Comparison of ENCODE assay signal across 18 cellular contexts in genomic region chr1:193348126-193349045, GRCh38.
A peak's percentile ranks its signal among the peaks of the same experiment; 100 is the strongest.
DNase-seq lines count a peak whose midpoint lies in the region; ATAC-seq and TF ChIP-seq lines count a peak whose summit lies in the region.
"Had no signal": no experiment of that assay in that cellular context is flagged by ENCODE, and none has a peak within 500 bp of the region (broad histone marks: within the 10 kb centered on the region; RNA-seq: fewer than 3 reads in every experiment).

No MANE protein-coding gene starts in this region.

- ATAC-seq in GM18511 (IDR thresholded peaks at IDR 0.05; ENCODE audit: unreplicated experiment) = no peak
- ATAC-seq in GM19452 (IDR thresholded peaks at IDR 0.05; ENCODE audit: unreplicated experiment) = no peak
- no peak for ATAC-seq in GM21367 (IDR thresholded peaks at IDR 0.05; ENCODE audit: unreplicated experiment)
- ATAC-seq: activated CD8-positive, alpha-beta T cell treated with anti-CD3 and anti-CD28 coated beads, Interleukin-2, amount 10 ng/mL, durations not matched to agents 7 days and 5 days; activated T-helper 17 cell treated with anti-CD3 and anti-CD28 coated beads, Interleukin-2, amount 50 U/mL, for 72 hours had no signal

- H3K4me1 Mint-ChIP-seq in endodermal cell = no peaks in the 10 kb centered on the region
- H3K4me1 Mint-ChIP-seq: activated T-helper 17 cell treated with anti-CD3 and anti-CD28 coated beads, Interleukin-2, amount 50 U/mL, for 72 hours; IgD-negative memory B cell had no signal

- no peak for TF ChIP-seq CTCF in endodermal cell (conservative IDR thresholded peaks at IDR 0.05)

- no peaks in the 10 kb centered on the region for H3K9me3 Mint-ChIP-seq in endodermal cell
- H3K9me3 Mint-ChIP-seq: activated T-helper 17 cell treated with anti-CD3 and anti-CD28 coated beads, Interleukin-2, amount 50 U/mL, for 72 hours; IgD-negative memory B cell had no signal

- no peak overlapping the region for H3K4me3 ChIP-seq in endodermal cell (ENCODE audit: low read length)
- H3K4me3 ChIP-seq: right atrium auricular region had no signal

- H3K27ac Mint-ChIP-seq in endodermal cell = no peak overlapping the region
- H3K27ac Mint-ChIP-seq: activated CD8-positive, alpha-beta T cell treated with anti-CD3 and anti-CD28 coated beads, Interleukin-2, amount 10 ng/mL, durations not matched to agents 7 days and 5 days; activated T-helper 17 cell treated with anti-CD3 and anti-CD28 coated beads, Interleukin-2, amount 50 U/mL, for 72 hours; IgD-negative memory B cell had no signal

- H3K27me3 Mint-ChIP-seq in endodermal cell (ENCODE audit: insufficient read depth) = no peaks in the 10 kb centered on the region
- H3K27me3 Mint-ChIP-seq: activated T-helper 17 cell treated with anti-CD3 and anti-CD28 coated beads, Interleukin-2, amount 50 U/mL, for 72 hours had no signal

- peak overlapping the region; percentile 36 for H3K27ac ChIP-seq in endodermal cell (ENCODE audit: low read depth, low read length)
- H3K27ac ChIP-seq: right atrium auricular region, WERI-Rb-1 had no signal

- peak; percentile 21 for DNase-seq in NCI-H82 (lab: John Stamatoyannopoulos, UW)
- no peak for DNase-seq in NCI-H82 treated with DMSO at 0.1 percent for 48 hours (lab: John Stamatoyannopoulos, UW; ENCODE audit: unreplicated experiment)
- DNase-seq in endodermal cell = no peak
- DNase-seq in myocyte (ENCODE audit: low read depth) = peak; percentile 44
- DNase-seq in medulla oblongata (ENCODE audit: extremely low spot score) = no peak
- DNase-seq: activated CD8-positive, alpha-beta T cell treated with anti-CD3 and anti-CD28 coated beads, Interleukin-2, amount 10 ng/mL, durations not matched to agents 7 days and 5 days; glutamatergic neuron; kidney; NCI-H2081 treated with DMSO at 0.1 percent for 48 hours; NCI-H774; stimulated activated CD4-positive, alpha-beta T cell treated with anti-CD3 and anti-CD28 coated beads, Interleukin-4, amount 100 ng/mL, for 24 hours; WERI-Rb-1 had no signal

- H3K9ac ChIP-seq in endodermal cell (ENCODE audit: extremely low read depth, low read length, poor library complexity, severe bottlenecking) = no peak overlapping the region

- no peak overlapping the region for H3K4me3 Mint-ChIP-seq in endodermal cell
- H3K4me3 Mint-ChIP-seq: activated CD8-positive, alpha-beta T cell treated with anti-CD3 and anti-CD28 coated beads, Interleukin-2, amount 10 ng/mL, durations not matched to agents 7 days and 5 days; activated T-helper 17 cell treated with anti-CD3 and anti-CD28 coated beads, Interleukin-2, amount 50 U/mL, for 72 hours; IgD-negative memory B cell had no signal

- WGBS in endodermal cell (ENCODE audit: insufficient coverage in 1 of 2, insufficient read length in 1 of 2), 2 experiments = 85 to 90% methylated on average over 7 of the region's 7 CpGs

- no peaks in the 10 kb centered on the region for H3K36me3 Mint-ChIP-seq in endodermal cell (ENCODE audit: low read depth)

- H3K4me1 ChIP-seq in endodermal cell (ENCODE audit: control insufficient read depth, insufficient read depth, low read length) = no peaks in the 10 kb centered on the region

- H3K9me3 ChIP-seq in endodermal cell (ENCODE audit: control insufficient read depth, low read length) = no peaks in the 10 kb centered on the region
- H3K9me3 ChIP-seq: right atrium auricular region had no signal

- no peaks in the 10 kb centered on the region for H3K36me3 ChIP-seq in endodermal cell (ENCODE audit: control insufficient read depth, insufficient read depth, low read length)
- H3K36me3 ChIP-seq: right atrium auricular region, WERI-Rb-1 had no signal

- H3K27me3 ChIP-seq in endodermal cell (ENCODE audit: control insufficient read depth, insufficient read depth, low read length, poor library complexity, severe bottlenecking) = no peaks in the 10 kb centered on the region
- H3K27me3 ChIP-seq: right atrium auricular region had no signal

Comparison
In these comparisons a context has a peak if more than half of its experiments do, and no peak if none do; other contexts are left out.
1. DNase-seq: peak in NCI-H82 (single experiment) and myocyte (single experiment); none in NCI-H82 treated with DMSO at 0.1 percent for 48 hours (single experiment), endodermal cell (single experiment) and medulla oblongata (single experiment).